In genomic region chr9:134815435-134816214, GRCh38 we compare ENCODE assay signal across 21 cellular contexts.
"Had no signal": no experiment of that assay in that cellular context is flagged by ENCODE, and none has a peak within 500 bp of the region (broad histone marks: within the 10 kb centered on the region; RNA-seq: fewer than 3 reads in every experiment).

No MANE protein-coding gene starts in this region.

- DNase-seq: effector CD4-positive, alpha-beta T cell; endodermal cell; erythroblast; foreskin melanocyte; head of caudate nucleus; mucosa of descending colon; natural killer cell; right lobe of liver; stimulated activated CD4-positive, alpha-beta T cell treated with anti-CD3 and anti-CD28 coated beads, Interleukin-2, amount 100 ng/mL, for 24 hours; stimulated activated CD4-positive, alpha-beta T cell treated with anti-CD3 and anti-CD28 coated beads, Interleukin-4, amount 100 ng/mL, for 4 hours; stimulated activated naive B cell treated with anti-CD40 and anti-IgM and Interleukin-4, amounts not matched to agents 10 μg/mL and 1 μg/mL and 100 μg/mL, for 72 hours; stimulated activated naive CD8-positive, alpha-beta T cell treated with anti-CD3 and anti-CD28 coated beads, Interleukin-15, amount 100 ng/mL, for 72 hours; testis; upper lobe of right lung had no signal

- H3K4me3 ChIP-seq: coronary artery, hepatocyte, mucosa of descending colon, prostate gland, right lobe of liver, testis, tibial nerve, upper lobe of right lung had no signal

- H3K36me3 ChIP-seq: prostate gland, right lobe of liver had no signal

- H3K36me3 Mint-ChIP-seq: natural killer cell; stimulated activated naive B cell treated with anti-CD40 and anti-IgM and Interleukin-4, amounts not matched to agents 10 μg/mL and 1 μg/mL and 100 μg/mL, for 72 hours had no signal

- H3K9me3 Mint-ChIP-seq: endodermal cell; natural killer cell; stimulated activated naive B cell treated with anti-CD40 and anti-IgM and Interleukin-4, amounts not matched to agents 10 μg/mL and 1 μg/mL and 100 μg/mL, for 72 hours; stimulated activated naive CD8-positive, alpha-beta T cell treated with anti-CD3 and anti-CD28 coated beads, Interleukin-15, amount 100 ng/mL, for 72 hours had no signal

- H3K4me1 ChIP-seq: parathyroid adenoma, prostate gland, right lobe of liver, testis, upper lobe of right lung had no signal

- H3K27me3 Mint-ChIP-seq: stimulated activated naive B cell treated with anti-CD40 and anti-IgM and Interleukin-4, amounts not matched to agents 10 μg/mL and 1 μg/mL and 100 μg/mL, for 72 hours; stimulated activated naive CD8-positive, alpha-beta T cell treated with anti-CD3 and anti-CD28 coated beads, Interleukin-15, amount 100 ng/mL, for 72 hours had no signal

- H3K4me1 Mint-ChIP-seq: natural killer cell; stimulated activated naive B cell treated with anti-CD40 and anti-IgM and Interleukin-4, amounts not matched to agents 10 μg/mL and 1 μg/mL and 100 μg/mL, for 72 hours; stimulated activated naive CD8-positive, alpha-beta T cell treated with anti-CD3 and anti-CD28 coated beads, Interleukin-15, amount 100 ng/mL, for 72 hours had no signal

- H3K27ac ChIP-seq: coronary artery, hepatocyte, parathyroid adenoma, prostate gland, right lobe of liver, testis, tibial nerve, upper lobe of right lung had no signal

- H3K4me3 Mint-ChIP-seq: endodermal cell; natural killer cell; stimulated activated naive B cell treated with anti-CD40 and anti-IgM and Interleukin-4, amounts not matched to agents 10 μg/mL and 1 μg/mL and 100 μg/mL, for 72 hours; stimulated activated naive CD8-positive, alpha-beta T cell treated with anti-CD3 and anti-CD28 coated beads, Interleukin-15, amount 100 ng/mL, for 72 hours had no signal

- FAIRE-seq: endothelial cell of umbilical vein had no signal

- ATAC-seq: left lobe of liver; mucosa of descending colon; natural killer cell; right lobe of liver; stimulated activated naive B cell treated with anti-CD40 and anti-IgM and Interleukin-4, amounts not matched to agents 10 μg/mL and 1 μg/mL and 100 μg/mL, for 72 hours; stimulated activated naive CD8-positive, alpha-beta T cell treated with anti-CD3 and anti-CD28 coated beads, Interleukin-15, amount 100 ng/mL, for 72 hours; upper lobe of right lung had no signal

- H3K27me3 ChIP-seq: hepatocyte, right lobe of liver, testis, tibial nerve, upper lobe of right lung had no signal

- H3K9me3 ChIP-seq: mucosa of descending colon, prostate gland, right lobe of liver, testis, tibial nerve, upper lobe of right lung had no signal

- H3K27ac Mint-ChIP-seq: endodermal cell; natural killer cell; stimulated activated naive B cell treated with anti-CD40 and anti-IgM and Interleukin-4, amounts not matched to agents 10 μg/mL and 1 μg/mL and 100 μg/mL, for 72 hours; stimulated activated naive CD8-positive, alpha-beta T cell treated with anti-CD3 and anti-CD28 coated beads, Interleukin-15, amount 100 ng/mL, for 72 hours had no signal
